ENCODE assay signal across 8 cellular contexts in genomic region chr3:21752749-21753347, GRCh38. TPM values are rescaled to one million over a fixed set of nuclear protein-coding genes. Genes with fewer than 3 reads are reported as not detected.
DNase-seq lines count a peak whose midpoint lies in the region; ATAC-seq, FAIRE-seq and TF ChIP-seq lines count a peak whose summit lies in the region.

No MANE protein-coding gene starts in this region.

- H3K9me3 ChIP-seq in breast epithelium, result no peaks in the 10 kb centered on the region
- H3K9me3 ChIP-seq in neural cell (ENCODE audit: low read length), result no peaks in the 10 kb centered on the region

- peak; percentile 71 for TF ChIP-seq RAD21 in neural cell (conservative IDR thresholded peaks at IDR 0.05)

- peaks cover 15% of the 10 kb centered on the region for H3K4me1 Mint-ChIP-seq in MCF 10A (ENCODE audit: insufficient read depth, unreplicated experiment)
- no peaks in the 10 kb centered on the region for H3K4me1 Mint-ChIP-seq in activated T-helper 1 cell treated with anti-CD3 and anti-CD28 coated beads, Interleukin-12 subunit alpha, Interleukin-12 subunit beta, Interleukin-2, Interleukin-4 antibody, amounts not matched to agents 30 ng/mL and 10 ng/mL and 1 ng/mL, durations not matched to agents 14 hours and 24 hours and 36 hours (ENCODE audit: low read depth)

- no peaks in the 10 kb centered on the region for H3K36me3 ChIP-seq in breast epithelium
- no peaks in the 10 kb centered on the region for H3K36me3 ChIP-seq in neural cell (ENCODE audit: insufficient read depth, low read length)

- intact Hi-C loops in MCF 10A (cut with micrococcal nuclease), result loop anchor here (1.0 to 10.0 kb wide), 4 partner anchors 141 to 1408 kb away; no protein-coding TSS in a partner anchor
- intact Hi-C loops in breast epithelium (cut with DNase I; ENCODE audit: low total_unique reads), result no loop called here
- intact Hi-C loops in activated T-helper 1 cell treated with anti-CD3 and anti-CD28 coated beads, Interleukin-12 subunit alpha, Interleukin-12 subunit beta, Interleukin-2, Interleukin-4 antibody, amounts not matched to agents 30 ng/mL and 10 ng/mL and 1 ng/mL, durations not matched to agents 14 hours and 24 hours and 36 hours (cut with micrococcal nuclease), result no loop called here

- H3K27ac Mint-ChIP-seq in MCF 10A (ENCODE audit: low read depth, unreplicated experiment), result no peak overlapping the region
- H3K27ac Mint-ChIP-seq in activated T-helper 1 cell treated with anti-CD3 and anti-CD28 coated beads, Interleukin-12 subunit alpha, Interleukin-12 subunit beta, Interleukin-2, Interleukin-4 antibody, amounts not matched to agents 30 ng/mL and 10 ng/mL and 1 ng/mL, durations not matched to agents 14 hours and 24 hours and 36 hours, result no peak overlapping the region

- H3K4me2 ChIP-seq in neural cell (ENCODE audit: low read length), result no peak overlapping the region

- no peak overlapping the region for H3K4me3 Mint-ChIP-seq in MCF 10A (ENCODE audit: unreplicated experiment)
- H3K4me3 Mint-ChIP-seq in activated T-helper 1 cell treated with anti-CD3 and anti-CD28 coated beads, Interleukin-12 subunit alpha, Interleukin-12 subunit beta, Interleukin-2, Interleukin-4 antibody, amounts not matched to agents 30 ng/mL and 10 ng/mL and 1 ng/mL, durations not matched to agents 14 hours and 24 hours and 36 hours, result no peak overlapping the region

- H3K4me3 ChIP-seq in breast epithelium, result no peak overlapping the region
- no peak overlapping the region for H3K4me3 ChIP-seq in neural cell (ENCODE audit: low read length)

- TF ChIP-seq CTCF in MCF 10A (IDR thresholded peaks at IDR 0.05; ENCODE audit: unreplicated experiment) (peak; percentile 61), breast epithelium (IDR thresholded peaks at IDR 0.05) (no peak), neural cell (IDR thresholded peaks at IDR 0.05; ENCODE audit: poor library complexity, severe bottlenecking) (peak; percentile 67)

- no peaks in the 10 kb centered on the region for H3F3A ChIP-seq in neural cell (ENCODE audit: insufficient read depth, low read length, poor library complexity, severe bottlenecking)

- no peak for ATAC-seq in GM19455 (IDR thresholded peaks at IDR 0.05; ENCODE audit: unreplicated experiment)

- H3K79me2 ChIP-seq in neural cell (replicated peaks; ENCODE audit: insufficient read depth, low read length), result no peaks in the 10 kb centered on the region

- no peaks in the 10 kb centered on the region for H3K4me1 ChIP-seq in breast epithelium

- H3K9me3 Mint-ChIP-seq in MCF 10A (ENCODE audit: unreplicated experiment), result peaks cover under 1% of the 10 kb centered on the region
- no peaks in the 10 kb centered on the region for H3K9me3 Mint-ChIP-seq in activated T-helper 1 cell treated with anti-CD3 and anti-CD28 coated beads, Interleukin-12 subunit alpha, Interleukin-12 subunit beta, Interleukin-2, Interleukin-4 antibody, amounts not matched to agents 30 ng/mL and 10 ng/mL and 1 ng/mL, durations not matched to agents 14 hours and 24 hours and 36 hours

- TF ChIP-seq POLR2A in breast epithelium (IDR thresholded peaks at IDR 0.05), result no peak

- BruUV-seq in MCF 10A (replicated peaks; lab: Mats Ljungman, UMichigan), result no TSS peak

- H3K27ac ChIP-seq in breast epithelium (no peak overlapping the region), neural cell (ENCODE audit: low read length) (no peak overlapping the region)

- H3K27me3 Mint-ChIP-seq in MCF 10A (ENCODE audit: insufficient read depth, unreplicated experiment), result no peaks in the 10 kb centered on the region
- no peaks in the 10 kb centered on the region for H3K27me3 Mint-ChIP-seq in activated T-helper 1 cell treated with anti-CD3 and anti-CD28 coated beads, Interleukin-12 subunit alpha, Interleukin-12 subunit beta, Interleukin-2, Interleukin-4 antibody, amounts not matched to agents 30 ng/mL and 10 ng/mL and 1 ng/mL, durations not matched to agents 14 hours and 24 hours and 36 hours (ENCODE audit: insufficient read depth)

- H3K27me3 ChIP-seq in breast epithelium, result no peaks in the 10 kb centered on the region
- no peaks in the 10 kb centered on the region for H3K27me3 ChIP-seq in neural cell (ENCODE audit: insufficient read depth, low read depth, low read length)

- peak; percentile 74 for DNase-seq in MCF 10A (ENCODE audit: unreplicated experiment)
- no peak for DNase-seq in breast epithelium (ENCODE audit: low spot score in 2 of 2)
- peak; percentile 81 for DNase-seq in NCI-H526 treated with DMSO at 0.1 percent for 48 hours (lab: John Stamatoyannopoulos, UW)
- DNase-seq in activated T-helper 1 cell treated with anti-CD3 and anti-CD28 coated beads, Interleukin-12 subunit alpha, Interleukin-12 subunit beta, Interleukin-2, Interleukin-4 antibody, amounts not matched to agents 30 ng/mL and 10 ng/mL and 1 ng/mL, durations not matched to agents 14 hours and 24 hours and 36 hours (ENCODE audit: low spot score), result no peak
- no peak for DNase-seq in activated CD4-positive, alpha-beta T cell treated with anti-CD3 and anti-CD28 coated beads for 4 hours

- H3K9ac ChIP-seq in neural cell (ENCODE audit: low read length), result no peak overlapping the region

- TF ChIP-seq EP300 in neural cell (conservative IDR thresholded peaks at IDR 0.05; ENCODE audit: poor library complexity, severe bottlenecking), result no peak

- H4K20me1 ChIP-seq in neural cell (ENCODE audit: insufficient read depth), result no peaks in the 10 kb centered on the region

- H2AFZ ChIP-seq in neural cell (ENCODE audit: low read depth, low read length), result no peak overlapping the region

- H3K36me3 Mint-ChIP-seq in MCF 10A (ENCODE audit: insufficient read depth, unreplicated experiment), result no peaks in the 10 kb centered on the region
- no peaks in the 10 kb centered on the region for H3K36me3 Mint-ChIP-seq in activated T-helper 1 cell treated with anti-CD3 and anti-CD28 coated beads, Interleukin-12 subunit alpha, Interleukin-12 subunit beta, Interleukin-2, Interleukin-4 antibody, amounts not matched to agents 30 ng/mL and 10 ng/mL and 1 ng/mL, durations not matched to agents 14 hours and 24 hours and 36 hours (ENCODE audit: low read depth)

- POLR2A ChIA-PET in MCF 10A (lab: Yijun Ruan, JAX), result no interaction called here

- no peaks in the 10 kb centered on the region for H3K9me2 ChIP-seq in neural cell (ENCODE audit: insufficient read depth, low read length)

- peak; percentile 29 for FAIRE-seq in endometrium (lab: Jason Lieb, UNC)

- CTCF ChIA-PET in MCF 10A (lab: Yijun Ruan, JAX), result interaction anchor here (0.7 to 1.1 kb wide), 7 partner anchors 12 to 367 kb away, joined by 3 to 10 read pairs (median 4); no protein-coding TSS in a partner anchor

TF ChIP-seq in neural cell, 6 proteins besides CTCF, POLR2A, EP300 and RAD21:
- TF ChIP-seq SMC3 (conservative IDR thresholded peaks at IDR 0.05; ENCODE audit: poor library complexity) (peak; percentile 67), MXI1 (conservative IDR thresholded peaks at IDR 0.05; ENCODE audit: poor library complexity, severe bottlenecking) (no peak)

RNA-seq across cellular contexts. Expression of gene ZNF385D, which starts 1.8 kb away (rescaled TPM):
- total RNA-seq in MCF 10A (2022) (1.5 and 1.8 TPM in 2 replicates), breast epithelium (1 to 10 TPM; 3.2 to 4.3 (median 3.8) TPM)
- 3.4 and 3.6 TPM in 2 replicates for polyA plus RNA-seq in neural cell
- 14.1 and 18.4 TPM in 2 replicates for polyA minus RNA-seq in neural cell
- not detected in 2 replicates for total RNA-seq in activated T-helper 1 cell treated with anti-CD3 and anti-CD28 coated beads, Interleukin-12 subunit alpha, Interleukin-12 subunit beta, Interleukin-2, Interleukin-4 antibody, amounts not matched to agents 30 ng/mL and 10 ng/mL and 1 ng/mL, durations not matched to agents 14 hours and 24 hours and 36 hours

Comparison
In these comparisons a context has a peak if more than half of its experiments do, and no peak if none do; other contexts are left out.
1. DNase-seq: peak in MCF 10A (single experiment) and NCI-H526 treated with DMSO at 0.1 percent for 48 hours (single experiment); none in breast epithelium (0 of 2), activated T-helper 1 cell treated with anti-CD3 and anti-CD28 coated beads, Interleukin-12 subunit alpha, Interleukin-12 subunit beta, Interleukin-2, Interleukin-4 antibody, amounts not matched to agents 30 ng/mL and 10 ng/mL and 1 ng/mL, durations not matched to agents 14 hours and 24 hours and 36 hours (single experiment) and activated CD4-positive, alpha-beta T cell treated with anti-CD3 and anti-CD28 coated beads for 4 hours (0 of 2).
2. CTCF ChIP-seq: peak in MCF 10A (single experiment) and neural cell (single experiment); none in breast epithelium (0 of 3).